Comparison of ENCODE assay signal across 16 cellular contexts in the genomic region with DNA sequence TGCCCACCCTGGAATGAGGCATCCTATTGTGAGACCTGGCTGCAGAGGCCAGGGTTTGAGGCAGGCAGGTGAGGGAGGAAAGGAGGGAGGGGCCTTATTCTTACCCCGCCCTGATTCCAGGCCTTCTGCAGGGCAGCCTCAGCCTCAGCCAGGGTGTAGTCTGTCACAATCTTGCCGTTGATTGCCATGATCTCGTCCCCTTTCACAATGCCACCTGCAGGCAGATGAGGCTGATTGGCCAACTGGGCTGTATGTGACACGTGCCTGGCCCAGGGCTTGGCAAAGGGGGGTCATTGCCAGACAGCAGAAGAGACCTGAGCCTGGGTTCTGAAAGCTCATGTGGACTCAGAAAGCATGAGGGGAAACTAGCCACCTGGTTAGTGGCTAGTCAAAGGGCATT. TPM values are rescaled to one million over a fixed set of nuclear protein-coding genes. Genes with fewer than 3 reads are reported as not detected.
A peak's percentile ranks its signal among the peaks of the same experiment; 100 is the strongest.
DNase-seq lines count a peak whose midpoint lies in the region; ATAC-seq and TF ChIP-seq lines count a peak whose summit lies in the region.
"Had no signal": no experiment of that assay in that cellular context is flagged by ENCODE, and none has a peak within 500 bp of the region (broad histone marks: within the 10 kb centered on the region; RNA-seq: fewer than 3 reads in every experiment).

No MANE protein-coding gene starts in this region.

- no peaks in the 10 kb centered on the region for H3K9me3 ChIP-seq in T-helper 17 cell (ENCODE audit: control insufficient read depth, low read length, poor library complexity, severe bottlenecking)
- no peaks in the 10 kb centered on the region for H3K9me3 ChIP-seq in PC-3 (ENCODE audit: low read length)
- H3K9me3 ChIP-seq: ascending aorta, gastroesophageal sphincter had no signal

- H3F3A ChIP-seq in PC-3 (ENCODE audit: low read length, unreplicated experiment), result no peaks in the 10 kb centered on the region

- no peak overlapping the region for H3K4me3 ChIP-seq in Jurkat, Clone E6-1 (ENCODE audit: low read length)
- H3K4me3 ChIP-seq in PC-3 (ENCODE audit: low read length), result no peak overlapping the region
- H3K4me3 ChIP-seq: ascending aorta, gastroesophageal sphincter had no signal

- H2AFZ ChIP-seq in PC-3 (ENCODE audit: low read length), result no peak overlapping the region

- H3K9me2 ChIP-seq in PC-3 (replicated peaks; ENCODE audit: low read length), result no peaks in the 10 kb centered on the region

- no peak overlapping the region for H3K9ac ChIP-seq in PC-3 (ENCODE audit: low read length)

- no peaks in the 10 kb centered on the region for H3K4me1 ChIP-seq in PC-3 (ENCODE audit: insufficient read depth, low read length)
- H3K4me1 ChIP-seq: ascending aorta, gastroesophageal sphincter had no signal

- H3K27ac ChIP-seq in PC-3 (ENCODE audit: low read length), result no peak overlapping the region
- H3K27ac ChIP-seq: ascending aorta, gastroesophageal sphincter had no signal

- no peaks in the 10 kb centered on the region for H4K20me1 ChIP-seq in PC-3 (ENCODE audit: low read length)

- CTCF ChIA-PET in PC-3 (lab: Charles Lee), result interaction anchor here (1.4 kb wide), 1 partner anchor 114 kb away, joined by 5 read pairs; no protein-coding TSS in a partner anchor

- H3K27me3 Mint-ChIP-seq in T-helper 17 cell, result peaks cover 11% of the 10 kb centered on the region

- intact Hi-C loops in PC-3 (cut with micrococcal nuclease), result no loop called here

- no peak overlapping the region for H3K4me2 ChIP-seq in PC-3 (ENCODE audit: low read length)

- H3K36me3 ChIP-seq in PC-3 (ENCODE audit: low read depth, low read length), result no peaks in the 10 kb centered on the region
- H3K36me3 ChIP-seq: ascending aorta, gastroesophageal sphincter had no signal

- no peaks in the 10 kb centered on the region for H3K27me3 ChIP-seq in PC-3 (ENCODE audit: low read length)
- H3K27me3 ChIP-seq: ascending aorta had no signal

- peaks cover 4% of the 10 kb centered on the region for H3K36me3 Mint-ChIP-seq in T-helper 17 cell (ENCODE audit: low read depth)
- H3K36me3 Mint-ChIP-seq: CD14-positive monocyte, naive B cell had no signal

- POLR2A ChIA-PET in PC-3 (lab: Charles Lee; ENCODE audit: unreplicated experiment), result no interaction called here

- H3K79me2 ChIP-seq in PC-3 (ENCODE audit: low read length), result no peaks in the 10 kb centered on the region

- H3K4me3 Mint-ChIP-seq in T-helper 17 cell, result no peak overlapping the region
- H3K4me3 Mint-ChIP-seq: CD14-positive monocyte, naive B cell had no signal

- no TSS peak for BruUV-seq in PC-3 (replicated peaks; lab: Mats Ljungman, UMichigan)

- ATAC-seq in esophagus mucosa (peak; percentile 49), T-helper 17 cell (no peak), PC-3 (no peak), HG03039 (IDR thresholded peaks at IDR 0.05; ENCODE audit: unreplicated experiment) (no peak), GM21529 (IDR thresholded peaks at IDR 0.05; ENCODE audit: unreplicated experiment) (no peak)
- ATAC-seq: gastroesophageal sphincter, Right ventricle myocardium inferior had no signal

- H3K27ac Mint-ChIP-seq in T-helper 17 cell, result no peak overlapping the region

- TF ChIP-seq CTCF in PC-3 (conservative IDR thresholded peaks at IDR 0.05; ENCODE audit: low read depth, low read length), result no peak

- H3K4me1 Mint-ChIP-seq in T-helper 17 cell, result peaks cover 5% of the 10 kb centered on the region
- H3K4me1 Mint-ChIP-seq: naive B cell had no signal

- peak; percentile 68 for DNase-seq in COR-L47 (lab: John Stamatoyannopoulos, UW)
- peak; percentile 29 for DNase-seq in Jurkat, Clone E6-1 (ENCODE audit: low read depth, low spot score)
- peak; percentile 47 for DNase-seq in NCI-H526 treated with DMSO at 0.1 percent for 48 hours (lab: John Stamatoyannopoulos, UW)
- no peak for DNase-seq in T-helper 17 cell
- no peak for DNase-seq in PC-3
- DNase-seq: activated T-cell treated with anti-CD3 and anti-CD28 coated beads, Interleukin-2, amount 50 U/mL, for 1 hour; kidney glomerular epithelial cell; naive B cell; NCI-H1694 treated with DMSO at 0.1 percent for 48 hours had no signal

RNA-seq across cellular contexts. Expression of gene ABCC8, which starts 21.4 kb away (rescaled TPM):
- not detected for polyA plus RNA-seq in Jurkat, Clone E6-1 (2012; ENCODE audit: insufficient read depth, insufficient read length)
- total RNA-seq in esophagus mucosa, result not detected
- not detected for total RNA-seq in T-helper 17 cell
- not detected in 2 replicates for total RNA-seq in PC-3 (2014; rRNA removed)
- total RNA-seq: ascending aorta had no signal
- polyA plus RNA-seq: CD14-positive monocyte had no signal

RNA-seq across cellular contexts. Expression of gene USH1C, which starts 46.2 kb away (rescaled TPM):
- not detected for polyA plus RNA-seq in Jurkat, Clone E6-1 (2012; ENCODE audit: insufficient read depth, insufficient read length)
- total RNA-seq in esophagus mucosa (0.12 TPM), T-helper 17 cell (not detected), PC-3 (2014; rRNA removed) (not detected in 2 replicates)
- total RNA-seq: ascending aorta, Right ventricle myocardium inferior had no signal
- polyA plus RNA-seq: CD14-positive monocyte had no signal

RNA-seq across cellular contexts. Expression of gene OTOG, which starts 49.0 kb away (rescaled TPM):
- not detected for polyA plus RNA-seq in Jurkat, Clone E6-1 (2012; ENCODE audit: insufficient read depth, insufficient read length)
- total RNA-seq in esophagus mucosa (not detected), T-helper 17 cell (not detected), PC-3 (2014; rRNA removed) (not detected in 2 replicates)
- total RNA-seq: ascending aorta, gastroesophageal sphincter, Right ventricle myocardium inferior had no signal
- polyA plus RNA-seq: CD14-positive monocyte had no signal

Comparison
In these comparisons a context has a peak if more than half of its experiments do, and no peak if none do; other contexts are left out.
1. DNase-seq: peak in COR-L47 (single experiment), Jurkat, Clone E6-1 (single experiment) and NCI-H526 treated with DMSO at 0.1 percent for 48 hours (single experiment); none in T-helper 17 cell (0 of 3) and PC-3 (single experiment).